ENCODE assay signal across 1 cellular context in the genomic region with DNA sequence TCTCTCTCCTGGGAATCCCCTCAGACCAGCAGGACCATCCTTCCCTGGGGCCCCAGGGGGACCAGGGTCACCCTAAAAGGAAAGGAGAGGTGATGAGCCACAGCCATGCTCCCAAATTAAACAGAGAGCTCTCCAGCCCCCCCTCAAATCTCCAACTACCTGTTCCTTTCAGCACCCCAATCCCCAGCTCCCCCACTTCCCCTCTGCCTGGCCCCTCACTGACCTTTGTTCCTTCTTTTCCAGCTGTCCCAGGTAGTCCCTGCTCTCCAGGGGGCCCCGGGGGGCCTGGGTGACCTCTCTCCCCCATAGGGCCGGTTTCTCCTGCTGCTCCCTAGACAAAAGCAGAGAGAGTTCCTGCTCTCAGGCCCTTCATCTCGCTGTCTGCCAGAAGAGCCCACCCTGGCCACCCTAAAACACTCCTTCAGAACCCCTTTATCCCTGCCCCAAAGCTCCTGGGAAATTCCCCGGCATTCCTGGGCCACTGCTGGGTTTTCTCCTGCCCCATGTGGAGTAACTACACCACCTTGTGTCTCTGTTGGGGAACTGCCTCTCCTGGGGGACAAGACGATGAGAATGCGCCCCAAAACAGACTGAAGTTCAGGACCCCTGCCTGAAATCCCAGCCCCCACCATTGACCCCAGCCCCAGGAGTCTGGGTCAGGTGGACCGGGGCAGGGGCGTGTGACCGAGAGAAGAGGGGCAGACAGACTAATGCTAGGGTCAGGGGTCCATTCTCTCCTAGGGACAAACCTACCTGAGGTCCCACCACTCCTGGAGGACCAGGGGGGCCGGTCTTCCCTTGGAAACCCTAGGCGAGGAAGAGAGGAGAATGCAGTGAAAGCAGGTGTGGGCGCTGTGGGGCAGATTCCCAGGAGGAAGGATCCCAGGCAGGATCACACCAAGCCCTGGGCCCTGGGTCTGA.
TF ChIP-seq lines count a peak whose summit lies in the region.

No MANE protein-coding gene starts in this region.

TF ChIP-seq in H1, 55 proteins besides CTCF, POLR2A, EP300 and RAD21:
- TF ChIP-seq RNF2 (IDR thresholded peaks at IDR 0.05; ENCODE audit: borderline replicate concordance, low read depth, low read length, missing control alignments, poor library complexity, severe bottlenecking): no peak
- peak; percentile 38; the same call in 1 of the 2 replicates for TF ChIP-seq RXRA (IDR thresholded peaks at IDR 0.05; ENCODE audit: insufficient read depth, low read depth, low read length)
- TF ChIP-seq CTBP2 (IDR thresholded peaks at IDR 0.05; ENCODE audit: borderline replicate concordance, insufficient read depth, insufficient read length, low read length): peak; percentile 35
- TF ChIP-seq TEAD4 (IDR thresholded peaks at IDR 0.05; ENCODE audit: low read depth, low read length): peak; percentile 92
- 0 out of 2 replicates have a peak, but pooled peaks have one; percentile 53 for TF ChIP-seq YY1 (IDR thresholded peaks at IDR 0.05; ENCODE audit: low read depth, low read length)
- 0 out of 4 replicates have a peak, but pooled peaks of 1 of the 2 experiments have one; percentile 36 for TF ChIP-seq HDAC2 (IDR thresholded peaks at IDR 0.05; ENCODE audit: borderline replicate concordance in 1 of 2, low read depth in 2 of 2, low read length in 2 of 2)
- no peak for TF ChIP-seq NANOG (IDR thresholded peaks at IDR 0.05; ENCODE audit: insufficient read depth, low read depth, low read length, poor library complexity, severe bottlenecking)
- TF ChIP-seq GABPA (IDR thresholded peaks at IDR 0.05; ENCODE audit: borderline replicate concordance, insufficient read depth, low read length): peak; percentile 54; the same call in 1 of the 2 replicates
